In genomic region chr18:56638232-56639093, GRCh38 we compare ENCODE assay signal across 8 cellular contexts. TPM values are rescaled to one million over a fixed set of nuclear protein-coding genes. Genes with fewer than 3 reads are reported as not detected.
DNase-seq lines count a peak whose midpoint lies in the region; ATAC-seq, FAIRE-seq and TF ChIP-seq lines count a peak whose summit lies in the region.

Gene TXNL1, minus strand, starts transcription at chr18:56638592. Its CDS starts 152 bp downstream, at chr18:56638440.

- dilution Hi-C loops in keratinocyte (cut with MboI; ENCODE audit: extremely low pct_ligation_motif_present, low sequenced_read_pairs) = no loop called here

- no peaks in the 10 kb centered on the region for H3K9me3 ChIP-seq in keratinocyte (ENCODE audit: control insufficient read depth, low read depth, low read length)

- peaks cover 2 to 7% of the 10 kb centered on the region in 2 experiments for H3K36me3 ChIP-seq in keratinocyte (ENCODE audit: control insufficient read depth in 2 of 2, extremely low read depth in 1 of 2, insufficient read depth in 2 of 2, low read length in 2 of 2)

- peak within 1 kb of the TSS; percentile 95 for H3K4me2 ChIP-seq in keratinocyte (ENCODE audit: control insufficient read depth, extremely low read depth, insufficient read depth, low read depth, low read length)

- H3K4me1 ChIP-seq in keratinocyte (ENCODE audit: control insufficient read depth, extremely low read depth, insufficient read depth, low read length) = peaks cover 15% of the 10 kb centered on the region

- peak; percentile 82 for FAIRE-seq in keratinocyte (lab: Jason Lieb, UNC)

- DNase-seq in AG10803 (ENCODE audit: low read depth) = peak; percentile 98
- DNase-seq in NCI-H510A (lab: John Stamatoyannopoulos, UW) = peak; percentile 97
- DNase-seq in activated CD4-positive, alpha-beta T cell treated with anti-CD3 and anti-CD28 coated beads for 1 hour = peak; percentile 99
- DNase-seq in cerebellum (ENCODE audit: low spot score) = peak; percentile 98
- peak; percentile 95 for DNase-seq in keratinocyte (ENCODE audit: low read depth, low spot score)
- DNase-seq in stimulated activated CD4-positive, alpha-beta T cell treated with anti-CD3 and anti-CD28 coated beads, Interleukin-15, amount 100 ng/mL, for 1 hour (ENCODE audit: low read depth in 1 of 2, low spot score in 1 of 2) = peak; percentile 97 to 99

- H3K4me3 ChIP-seq in AG10803 (ENCODE audit: low read length) = peak within 1 kb of the TSS; percentile 90
- H3K4me3 ChIP-seq in keratinocyte (ENCODE audit: control insufficient read depth in 2 of 3, extremely low read depth in 1 of 3, insufficient read depth in 2 of 3, low read depth in 1 of 3, low read length in 3 of 3) = peak within 1 kb of the TSS; percentile 87 to 99 (median 89)

- peak; percentile 97 for ATAC-seq in HG03432 (IDR thresholded peaks at IDR 0.05; ENCODE audit: unreplicated experiment)

- H2AFZ ChIP-seq in keratinocyte (ENCODE audit: control insufficient read depth, low read length) = peak within 1 kb of the TSS; percentile 78

- H4K20me1 ChIP-seq in keratinocyte (ENCODE audit: control insufficient read depth, extremely low read depth, insufficient read depth, low read length) = no peaks in the 10 kb centered on the region

- TF ChIP-seq CTCF in AG10803 (conservative IDR thresholded peaks at IDR 0.05; ENCODE audit: low read length) (no peak), keratinocyte (optimal IDR thresholded peaks at IDR 0.05 in 1 of 3, IDR thresholded peaks at IDR 0.05 in 1 of 3, conservative IDR thresholded peaks at IDR 0.05 in 1 of 3; ENCODE audit: extremely low read depth in 1 of 3, insufficient read depth in 2 of 3, low read length in 3 of 3) (no peak)

- H3K27me3 ChIP-seq in keratinocyte (ENCODE audit: control insufficient read depth, extremely low read depth, insufficient read depth, low read length) = no peaks in the 10 kb centered on the region

- H3K27ac ChIP-seq in keratinocyte (ENCODE audit: control insufficient read depth, insufficient read depth, low read length) = peak within 1 kb of the TSS; percentile 96

- peak within 1 kb of the TSS; percentile 99 for H3K9ac ChIP-seq in keratinocyte (ENCODE audit: control insufficient read depth, extremely low read depth, insufficient read depth, low read length)

- TF ChIP-seq POLR2A in GM19099 (IDR thresholded peaks at IDR 0.05; ENCODE audit: extremely low read depth, insufficient read length, low read depth) = peak; percentile 89

- H3K9me1 ChIP-seq in keratinocyte (ENCODE audit: control insufficient read depth, extremely low read depth, insufficient read depth, low read length) = no peaks in the 10 kb centered on the region

- peaks cover 49% of the 10 kb centered on the region for H3K79me2 ChIP-seq in keratinocyte (ENCODE audit: control insufficient read depth, insufficient read depth, low read length)

RNA-seq across cellular contexts. Expression of gene TXNL1, which starts in this region (rescaled TPM):
- total RNA-seq in cerebellum = 40.5 TPM
- 39.4 to 92.5 TPM (median 58.7 TPM) in 3 replicates for polyA plus RNA-seq in keratinocyte
- polyA plus RNA-seq in keratinocyte (2011; ENCODE audit: low read depth) = 113 TPM
- 50.6 and 94.6 TPM in 2 replicates for polyA plus RNA-seq in keratinocyte (2011; cell fraction: cytosol; rRNA removed)
- polyA plus RNA-seq in keratinocyte (2011; cell fraction: nucleus; rRNA removed) = 31.2 and 49.0 TPM in 2 replicates
- polyA plus RNA-seq in keratinocyte (2012; ENCODE audit: low replicate concordance) = 65.9 and 67.2 TPM in 2 replicates
- polyA minus RNA-seq in keratinocyte = 8.7 to 31.8 TPM (median 14.7 TPM) in 3 replicates
- 9.0 TPM for polyA minus RNA-seq in keratinocyte (2011; cell fraction: cytosol; rRNA and poly(A)+ RNA removed)
- polyA minus RNA-seq in keratinocyte (2011; cell fraction: nucleus; rRNA and poly(A)+ RNA removed) = 4.3 and 12.8 TPM in 2 replicates

Comparison
In these comparisons a context has a peak if more than half of its experiments do, and no peak if none do; other contexts are left out.
1. Peak in every context shown above with its lines: DNase-seq, ATAC-seq, H3K4me3 ChIP-seq and H3K27ac ChIP-seq.